In genomic region chr5:159040181-159040580, GRCh38 we compare ENCODE assay signal across 10 cellular contexts. TPM values are rescaled to one million over a fixed set of nuclear protein-coding genes. Genes with fewer than 3 reads are reported as not detected.
DNase-seq lines count a peak whose midpoint lies in the region; ATAC-seq and TF ChIP-seq lines count a peak whose summit lies in the region.
"Had no signal": no experiment of that assay in that cellular context is flagged by ENCODE, and none has a peak within 500 bp of the region (broad histone marks: within the 10 kb centered on the region; RNA-seq: fewer than 3 reads in every experiment).

No MANE protein-coding gene starts in this region.

- DNase-seq in NOMO-1 treated with dmso at 0.1 percent for 144 hours (lab: John Stamatoyannopoulos, UW; ENCODE audit: unreplicated experiment), result peak; percentile 81
- DNase-seq in tibial artery, result no peak
- no peak for DNase-seq in stimulated activated naive CD8-positive, alpha-beta T cell treated with anti-CD3 and anti-CD28 coated beads, Interleukin-15, amount 100 ng/mL, for 72 hours
- DNase-seq in endothelial cell (ENCODE audit: low spot score), result no peak
- DNase-seq in H7, result no peak
- DNase-seq: heart left ventricle, T-helper 17 cell, testis had no signal

- H3K27me3 ChIP-seq in tibial artery (no peaks in the 10 kb centered on the region), H7 (ENCODE audit: control insufficient read depth, insufficient read depth, low read length) (no peaks in the 10 kb centered on the region)
- H3K27me3 ChIP-seq: heart left ventricle, testis had no signal

- H3K9me3 Mint-ChIP-seq in stimulated activated naive CD8-positive, alpha-beta T cell treated with anti-CD3 and anti-CD28 coated beads, Interleukin-15, amount 100 ng/mL, for 72 hours, result peaks cover under 1 to 5% of the 10 kb centered on the region in 2 donors
- no peaks in the 10 kb centered on the region for H3K9me3 Mint-ChIP-seq in endothelial cell (ENCODE audit: unreplicated experiment)

- peaks cover 4% of the 10 kb centered on the region for H3K36me3 Mint-ChIP-seq in endothelial cell (ENCODE audit: low read depth, unreplicated experiment)

- ATAC-seq in GM19452 (IDR thresholded peaks at IDR 0.05; ENCODE audit: unreplicated experiment) (peak; percentile 72), HG03095 (IDR thresholded peaks at IDR 0.05; ENCODE audit: unreplicated experiment) (peak; percentile 49)
- no peak for ATAC-seq in stimulated activated naive CD8-positive, alpha-beta T cell treated with anti-CD3 and anti-CD28 coated beads, Interleukin-15, amount 100 ng/mL, for 72 hours
- ATAC-seq: heart left ventricle, T-helper 17 cell had no signal

- peak overlapping the region; percentile 67 to 75 for H3K27ac ChIP-seq in tibial artery
- H3K27ac ChIP-seq: testis had no signal

- no peaks in the 10 kb centered on the region for H3K9me3 ChIP-seq in tibial artery
- H3K9me3 ChIP-seq: heart left ventricle, testis had no signal

- H3K4me3 ChIP-seq in tibial artery, result no peak overlapping the region
- H3K4me3 ChIP-seq in H7 (ENCODE audit: insufficient read depth, low read depth, low read length), result no peak overlapping the region
- H3K4me3 ChIP-seq: heart left ventricle, testis had no signal

- H3K4me1 ChIP-seq in tibial artery, result peaks cover 0 to 85% (median 53%) of the 10 kb centered on the region in 4 donors
- H3K4me1 ChIP-seq: testis had no signal

- H3K27ac Mint-ChIP-seq in stimulated activated naive CD8-positive, alpha-beta T cell treated with anti-CD3 and anti-CD28 coated beads, Interleukin-15, amount 100 ng/mL, for 72 hours, result no peak overlapping the region
- no peak overlapping the region for H3K27ac Mint-ChIP-seq in endothelial cell (ENCODE audit: unreplicated experiment)
- H3K27ac Mint-ChIP-seq: T-helper 17 cell had no signal

- H3K36me3 ChIP-seq in tibial artery, result no peaks in the 10 kb centered on the region
- H3K36me3 ChIP-seq in H7 (replicated peaks; ENCODE audit: control insufficient read depth, insufficient read depth, low read length), result no peaks in the 10 kb centered on the region
- H3K36me3 ChIP-seq: heart left ventricle had no signal

- peaks cover 24% of the 10 kb centered on the region for H3K27me3 Mint-ChIP-seq in stimulated activated naive CD8-positive, alpha-beta T cell treated with anti-CD3 and anti-CD28 coated beads, Interleukin-15, amount 100 ng/mL, for 72 hours
- H3K27me3 Mint-ChIP-seq in endothelial cell (ENCODE audit: unreplicated experiment), result no peaks in the 10 kb centered on the region

- no peak for TF ChIP-seq CTCF in tibial artery (IDR thresholded peaks at IDR 0.05)
- no peak for TF ChIP-seq CTCF in endothelial cell (IDR thresholded peaks at IDR 0.05; ENCODE audit: unreplicated experiment)

- intact Hi-C loops in tibial artery (cut with DNase I; ENCODE audit: low total_unique reads), result loop anchor here (5.0 kb wide), 1 partner anchor 868 kb away; no protein-coding TSS in a partner anchor

- H3K4me3 Mint-ChIP-seq in stimulated activated naive CD8-positive, alpha-beta T cell treated with anti-CD3 and anti-CD28 coated beads, Interleukin-15, amount 100 ng/mL, for 72 hours, result no peak overlapping the region
- H3K4me3 Mint-ChIP-seq in endothelial cell (ENCODE audit: unreplicated experiment), result no peak overlapping the region
- H3K4me3 Mint-ChIP-seq: T-helper 17 cell had no signal

- no peaks in the 10 kb centered on the region for H3K4me1 Mint-ChIP-seq in stimulated activated naive CD8-positive, alpha-beta T cell treated with anti-CD3 and anti-CD28 coated beads, Interleukin-15, amount 100 ng/mL, for 72 hours
- H3K4me1 Mint-ChIP-seq in endothelial cell (ENCODE audit: unreplicated experiment), result peaks cover 9% of the 10 kb centered on the region
- H3K4me1 Mint-ChIP-seq: T-helper 17 cell had no signal

RNA-seq across cellular contexts. Expression of gene EBF1, which starts 59.5 kb away (rescaled TPM):
- 8.4 TPM for total RNA-seq in endothelial cell (ENCODE audit: unreplicated experiment)
- total RNA-seq in H7 (2014; rRNA removed; shearing (Covaris generic)), result 0.35 TPM in 1 of 2 replicates, not detected in the other
